17 cellular contexts compared by ENCODE assay signal in genomic region chr13:100125946-100126345, GRCh38.
"Had no signal": no experiment of that assay in that cellular context is flagged by ENCODE, and none has a peak within 500 bp of the region (broad histone marks: within the 10 kb centered on the region; RNA-seq: fewer than 3 reads in every experiment).

No MANE protein-coding gene starts in this region.

- FAIRE-seq: colon, urothelium cell line had no signal

- H3K4me3 ChIP-seq: heart left ventricle, right atrium auricular region, sigmoid colon, skin epidermis had no signal

- H3K27ac Mint-ChIP-seq: dendritic cell treated with granulocyte-macrophage colony-stimulating factor and Interleukin-4, amounts not matched to agents 40 ng/mL and 50 ng/mL, for 4 days; effector memory CD8-positive, alpha-beta T cell; naive thymus-derived CD4-positive, alpha-beta T cell; type B pancreatic cell had no signal

- H3K27me3 ChIP-seq: heart left ventricle, neutrophil, right atrium auricular region, sigmoid colon had no signal

- H3K4me3 Mint-ChIP-seq: dendritic cell treated with granulocyte-macrophage colony-stimulating factor and Interleukin-4, amounts not matched to agents 40 ng/mL and 50 ng/mL, for 4 days; effector memory CD8-positive, alpha-beta T cell; naive thymus-derived CD4-positive, alpha-beta T cell; type B pancreatic cell had no signal

- H3K9me3 ChIP-seq: neutrophil had no signal

- DNase-seq: effector memory CD8-positive, alpha-beta T cell; erythroblast; foreskin melanocyte; heart left ventricle; hippocampal formation; mesendoderm; naive thymus-derived CD4-positive, alpha-beta T cell; posterior cingulate gyrus; sigmoid colon; stimulated activated naive CD4-positive, alpha-beta T cell treated with Interleukin-2 at 50 U/mL for 16 hours had no signal

- H3K27ac ChIP-seq: heart left ventricle, neutrophil, right atrium auricular region, sigmoid colon, skin epidermis had no signal

- H3K9me3 Mint-ChIP-seq: type B pancreatic cell had no signal

- ATAC-seq: effector memory CD8-positive, alpha-beta T cell; heart left ventricle; naive thymus-derived CD4-positive, alpha-beta T cell had no signal

- H3K36me3 ChIP-seq: neutrophil, right atrium auricular region, sigmoid colon had no signal

- H3K27me3 Mint-ChIP-seq: dendritic cell treated with granulocyte-macrophage colony-stimulating factor and Interleukin-4, amounts not matched to agents 40 ng/mL and 50 ng/mL, for 4 days; effector memory CD8-positive, alpha-beta T cell; naive thymus-derived CD4-positive, alpha-beta T cell; type B pancreatic cell had no signal
